ENCODE assay signal across 18 cellular contexts in genomic region chr14:61656341-61656740, GRCh38.
"Had no signal": no experiment of that assay in that cellular context is flagged by ENCODE, and none has a peak within 500 bp of the region (broad histone marks: within the 10 kb centered on the region; RNA-seq: fewer than 3 reads in every experiment).

No MANE protein-coding gene starts in this region.

- ATAC-seq: foreskin keratinocyte, lower lobe of right lung, right lobe of liver had no signal

- H3K4me3 Mint-ChIP-seq: activated B cell treated with CpG ODN at 0.5 μM for 24 hours, brain, mesothelial cell of epicardium, nephron, type B pancreatic cell had no signal

- H3K27ac Mint-ChIP-seq: activated B cell treated with CpG ODN at 0.5 μM for 24 hours, brain, mesothelial cell of epicardium, nephron, type B pancreatic cell had no signal

- H3K36me3 Mint-ChIP-seq: brain, mesothelial cell of epicardium, type B pancreatic cell had no signal

- H3K27me3 Mint-ChIP-seq: activated B cell treated with CpG ODN at 0.5 μM for 24 hours had no signal

- FAIRE-seq: keratinocyte, small intestine had no signal

- H3K9me3 Mint-ChIP-seq: activated B cell treated with CpG ODN at 0.5 μM for 24 hours, mesothelial cell of epicardium, nephron, type B pancreatic cell had no signal

- H3K4me1 Mint-ChIP-seq: brain had no signal

- DNase-seq: activated B cell treated with CpG ODN at 0.5 μM for 24 hours; activated effector memory CD4-positive, alpha-beta T cell treated with Interleukin-2 at 50 U/mL for 16 hours; anterior cingulate cortex; central memory CD4-positive, alpha-beta T cell; colonic mucosa; foreskin keratinocyte; hypothalamus; lower lobe of right lung; right lobe of liver; small intestine; stimulated activated CD4-positive, alpha-beta T cell treated with anti-CD3 and anti-CD28 coated beads, Interleukin-15, amount 100 ng/mL, for 24 hours; stimulated activated CD4-positive, alpha-beta T cell treated with anti-CD3 and anti-CD28 coated beads, Interleukin-2, amount 100 ng/mL, for 48 hours; testis had no signal
